ENCODE assay signal across 34 cellular contexts in the genomic region with DNA sequence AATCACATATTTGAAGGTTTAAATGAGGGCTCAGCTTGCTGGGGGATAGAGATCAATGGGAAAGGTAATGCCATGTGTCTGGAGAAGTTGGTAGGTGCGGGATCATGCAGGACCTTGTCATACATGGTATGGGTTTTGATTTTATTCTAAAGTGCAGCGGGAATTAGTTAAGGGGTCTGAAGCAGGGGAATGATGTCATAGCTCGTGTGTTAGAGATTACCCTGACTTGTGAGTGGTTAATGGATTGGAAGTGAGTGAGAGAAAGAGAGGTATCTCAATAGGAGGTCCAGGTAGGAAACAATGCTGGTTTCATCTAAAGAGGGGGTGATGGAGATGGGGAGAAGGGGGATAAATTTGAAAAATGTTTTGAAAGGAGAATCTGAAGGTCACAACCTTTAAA.
"Had no signal": no experiment of that assay in that cellular context is flagged by ENCODE, and none has a peak within 500 bp of the region (broad histone marks: within the 10 kb centered on the region; RNA-seq: fewer than 3 reads in every experiment).

No MANE protein-coding gene starts in this region.

- DNase-seq: Karpas-422, Kasumi-1, MG63, MM.1S, MV-4-11, NCI-H1048, NCI-H1092, NCI-H1092 treated with DMSO at 0.1 percent for 48 hours, NCI-H1105, NCI-H1105 treated with DMSO at 0.1 percent for 48 hours, NCI-H1417, NCI-H1417 treated with DMSO at 0.1 percent for 48 hours, NCI-H1436, NCI-H1436 treated with DMSO at 0.1 percent for 48 hours, NCI-H146, NCI-H1694, NCI-H1694 treated with DMSO at 0.1 percent for 48 hours, NCI-H187, NCI-H187 treated with DMSO at 0.1 percent for 48 hours, NCI-H1930, NCI-H2029, NCI-H2029 treated with DMSO at 0.1 percent for 48 hours, NCI-H2081, NCI-H2081 treated with DMSO at 0.1 percent for 48 hours, NCI-H2107, NCI-H2171, NCI-H2171 treated with DMSO at 0.1 percent for 48 hours, NCI-H2227 treated with DMSO at 0.1 percent for 48 hours, NCI-H226, NCI-H345, NCI-H446, NCI-H446 treated with DMSO at 0.1 percent for 48 hours, NCI-H510A had no signal

- H3K36me3 ChIP-seq: MG63 had no signal

- H3K27ac ChIP-seq: KMS-11 had no signal

- H3K9me3 ChIP-seq: MG63 had no signal

- H3K4me3 ChIP-seq: MG63 had no signal

- H3K4me2 ChIP-seq: KMS-11 had no signal

- H3K9ac ChIP-seq: KMS-11 had no signal

- H3K27me3 ChIP-seq: MG63 had no signal
